9 cellular contexts compared by ENCODE assay signal in the genomic region with DNA sequence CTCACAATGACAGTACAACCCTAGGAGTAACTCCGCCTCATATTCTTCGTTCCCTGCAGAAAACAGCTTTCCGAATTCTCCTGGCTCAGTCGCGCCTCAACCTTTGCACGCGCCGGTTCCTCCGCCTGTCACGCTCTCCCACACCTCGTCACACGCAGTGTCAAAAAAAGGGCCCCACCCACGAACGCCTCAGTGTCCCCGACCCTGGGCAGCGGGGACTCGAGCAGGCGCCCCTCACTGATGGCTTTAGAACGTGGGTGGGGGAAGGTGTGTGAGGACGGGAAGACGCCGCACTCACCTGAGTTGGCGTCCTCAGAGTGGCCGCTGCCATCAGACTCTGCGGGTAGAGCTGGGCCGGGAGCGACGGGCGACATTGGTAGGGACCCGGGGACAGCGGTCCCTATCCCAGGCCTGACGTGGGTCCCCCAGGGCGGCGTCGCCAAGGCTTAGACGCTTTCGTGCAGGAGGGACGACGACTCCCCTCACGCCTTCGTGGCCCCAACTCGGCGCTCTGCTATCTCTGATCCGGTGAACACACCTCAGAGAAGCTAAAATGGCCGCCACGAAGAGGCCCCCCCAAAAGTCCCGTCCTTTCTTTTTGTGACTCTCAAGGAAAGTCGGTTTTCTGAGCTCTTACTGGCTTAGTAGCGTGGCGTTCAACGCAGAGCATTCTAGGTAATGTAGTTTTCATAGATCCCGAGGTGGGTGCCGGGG. TPM values are rescaled to one million over a fixed set of nuclear protein-coding genes. Genes with fewer than 3 reads are reported as not detected.
DNase-seq lines count a peak whose midpoint lies in the region; ATAC-seq and TF ChIP-seq lines count a peak whose summit lies in the region.
"Had no signal": no experiment of that assay in that cellular context is flagged by ENCODE, and none has a peak within 500 bp of the region (broad histone marks: within the 10 kb centered on the region; RNA-seq: fewer than 3 reads in every experiment).

Gene ZNF154 (minus strand): TSS at position 564 of the 714 bp plus-strand sequence. CDS start 233 bp downstream, at position 331.

- H3K4me3 Mint-ChIP-seq in MCF 10A (ENCODE audit: unreplicated experiment): no peak within 1 kb of the TSS

- no peak for TF ChIP-seq POLR2A in breast epithelium (IDR thresholded peaks at IDR 0.05)

- peak within 1 kb of the TSS; percentile 88 to 92 for H3K27ac ChIP-seq in breast epithelium
- peak within 1 kb of the TSS; percentile 91 to 92 for H3K27ac ChIP-seq in right atrium auricular region
- peak within 1 kb of the TSS; percentile 82 for H3K27ac ChIP-seq in parathyroid adenoma
- H3K27ac ChIP-seq: A549 had no signal

- H3K36me3 ChIP-seq in breast epithelium (peaks cover 1% of the 10 kb centered on the region), right atrium auricular region (peaks cover 10% of the 10 kb centered on the region), parathyroid adenoma (ENCODE audit: control insufficient read depth, insufficient read depth, low read length) (no peaks in the 10 kb centered on the region)

- H3K4me1 Mint-ChIP-seq in MCF 10A (ENCODE audit: insufficient read depth, unreplicated experiment): no peaks in the 10 kb centered on the region

- H3K27me3 ChIP-seq in breast epithelium (no peaks in the 10 kb centered on the region), right atrium auricular region (no peaks in the 10 kb centered on the region), parathyroid adenoma (ENCODE audit: control insufficient read depth, insufficient read depth, low read length) (no peaks in the 10 kb centered on the region)

- H3K4me1 ChIP-seq in breast epithelium: no peaks in the 10 kb centered on the region
- peaks cover 0 to 22% of the 10 kb centered on the region in 2 donors for H3K4me1 ChIP-seq in right atrium auricular region
- peaks cover 5% of the 10 kb centered on the region for H3K4me1 ChIP-seq in parathyroid adenoma
- H3K4me1 ChIP-seq: A549 had no signal

- H3K4me2 ChIP-seq in parathyroid adenoma (ENCODE audit: low read length): peak within 1 kb of the TSS; percentile 64
- H3K4me2 ChIP-seq: A549 had no signal

- ATAC-seq in GM21390 (IDR thresholded peaks at IDR 0.05; ENCODE audit: unreplicated experiment) (no peak), GM21576 (IDR thresholded peaks at IDR 0.05; ENCODE audit: unreplicated experiment) (no peak)
- ATAC-seq: A549 had no signal

- intact Hi-C loops in breast epithelium (cut with DNase I; ENCODE audit: low total_unique reads) (no loop called here), MCF 10A (cut with micrococcal nuclease) (no loop called here)

- no peaks in the 10 kb centered on the region for H3K27me3 Mint-ChIP-seq in MCF 10A (ENCODE audit: insufficient read depth, unreplicated experiment)

- H3K9me3 Mint-ChIP-seq in MCF 10A (ENCODE audit: unreplicated experiment): peaks cover 38% of the 10 kb centered on the region

- H3K4me3 ChIP-seq in breast epithelium: peak within 1 kb of the TSS; percentile 24 to 80 (median 62)
- peak within 1 kb of the TSS; percentile 56 to 71 for H3K4me3 ChIP-seq in right atrium auricular region
- H3K4me3 ChIP-seq in parathyroid adenoma (ENCODE audit: low read depth, low read length): peak within 1 kb of the TSS; percentile 56
- H3K4me3 ChIP-seq: A549 had no signal

- H3K9me3 ChIP-seq in breast epithelium (peaks cover 83 to 95% of the 10 kb centered on the region in 2 donors), right atrium auricular region (peaks cover 0 to 16% of the 10 kb centered on the region in 2 donors), parathyroid adenoma (ENCODE audit: control insufficient read depth, low read length) (no peaks in the 10 kb centered on the region)

- H3K27ac Mint-ChIP-seq in MCF 10A (ENCODE audit: low read depth, unreplicated experiment): no peak within 1 kb of the TSS

- peaks cover 29% of the 10 kb centered on the region for H3K79me2 ChIP-seq in parathyroid adenoma

- CTCF ChIA-PET in MCF 10A (lab: Yijun Ruan, JAX): no interaction called here

- no TSS peak for BruUV-seq in MCF 10A (replicated peaks; lab: Mats Ljungman, UMichigan)

- POLR2A ChIA-PET in MCF 10A (lab: Yijun Ruan, JAX): no interaction called here

- DNase-seq in breast epithelium (ENCODE audit: low spot score in 2 of 2): peak in 1 of 2 donors; percentile 26
- DNase-seq in MCF 10A (ENCODE audit: unreplicated experiment): no peak
- peak in 57 of 58 donors; percentile 12 to 78 (median 47) for DNase-seq in anterior cingulate cortex (lab: John Stamatoyannopoulos, UW)
- DNase-seq in right atrium auricular region (ENCODE audit: low spot score): peak; percentile 58
- DNase-seq in NCI-H1092 treated with DMSO at 0.1 percent for 48 hours (lab: John Stamatoyannopoulos, UW): no peak

- H3K9ac ChIP-seq in parathyroid adenoma: peak within 1 kb of the TSS; percentile 2

- peak within 1 kb of the TSS; percentile 75 for H2AFZ ChIP-seq in parathyroid adenoma

- TF ChIP-seq CTCF in breast epithelium (IDR thresholded peaks at IDR 0.05) (no peak), MCF 10A (IDR thresholded peaks at IDR 0.05; ENCODE audit: unreplicated experiment) (no peak), right atrium auricular region (IDR thresholded peaks at IDR 0.05) (no peak), parathyroid adenoma (IDR thresholded peaks at IDR 0.05) (no peak)

- H3K36me3 Mint-ChIP-seq in MCF 10A (ENCODE audit: insufficient read depth, unreplicated experiment): peaks cover 9% of the 10 kb centered on the region

RNA-seq across cellular contexts. Expression of gene ZNF154, which starts in this region (rescaled TPM):
- total RNA-seq in breast epithelium (1 to 10 TPM in 2 of 3 donors, under 1 TPM in 1; 0.96 to 7.8 (median 6.2) TPM), MCF 10A (2022) (not detected in 2 replicates), right atrium auricular region (1 to 10 TPM; 2.8 to 3.3 TPM)

Comparison
In these comparisons a context has a peak if more than half of its experiments do, and no peak if none do; other contexts are left out.
1. DNase-seq: peak in anterior cingulate cortex (57 of 58) and right atrium auricular region (single experiment); none in MCF 10A (single experiment) and NCI-H1092 treated with DMSO at 0.1 percent for 48 hours (single experiment).
2. Peak in every context shown above with its lines, with median percentiles within 50 percentile points of each other: H3K27ac ChIP-seq and H3K4me3 ChIP-seq.